ENCODE assay signal across 8 cellular contexts in genomic region chr11:102346748-102347525, GRCh38. TPM values are rescaled to one million over a fixed set of nuclear protein-coding genes. Genes with fewer than 3 reads are reported as not detected.
DNase-seq lines count a peak whose midpoint lies in the region; ATAC-seq and TF ChIP-seq lines count a peak whose summit lies in the region.

TSS of gene BIRC2 (plus strand) at chr11:102347214. CDS start at chr11:102349855, 2,641 bp downstream.

- H3K4me1 Mint-ChIP-seq in WTC11: peaks cover 17% of the 10 kb centered on the region

- CTCF ChIA-PET in AG04450 (lab: Charles Lee): interaction anchor here (0.6 to 3.0 kb wide), 2 partner anchors 12 to 44 kb away, joined by 4 to 9 read pairs; no protein-coding TSS in a partner anchor
- CTCF ChIA-PET in WTC11 (lab: Charles Lee): interaction anchor here (0.9 kb wide), 1 partner anchor 172 kb away, joined by 5 read pairs; no protein-coding TSS in a partner anchor

- POLR2A ChIA-PET in AG04450 (lab: Yijun Ruan, JAX) (interaction anchor here (0.6 kb wide), 1 partner anchor 62 kb away, joined by 3 read pairs; no protein-coding TSS in a partner anchor), WTC11 (lab: Charles Lee) (no interaction called here)

- DNase-seq in AG04450 (ENCODE audit: low read depth, low spot score) (peak; percentile 74), NCI-H2227 treated with DMSO at 0.1 percent for 48 hours (lab: John Stamatoyannopoulos, UW) (peak; percentile 62), WTC11 (ENCODE audit: low spot score) (peak; percentile 96), cardiac fibroblast (ENCODE audit: low read depth in 2 of 2) (peak; percentile 91 to 94), inferior parietal cortex (ENCODE audit: extremely low spot score) (peak; percentile 93)
- DNase-seq in stimulated activated CD4-positive, alpha-beta T cell treated with anti-CD3 and anti-CD28 coated beads, Interleukin-12 subunit alpha, Interleukin-12 subunit beta, amount 100 ng/mL, for 4 hours: peak; percentile 96

- H3K27me3 Mint-ChIP-seq in WTC11 (ENCODE audit: low read depth): no peaks in the 10 kb centered on the region

- peak within 1 kb of the TSS; percentile 99 for H3K27ac ChIP-seq in AG04450 (ENCODE audit: low read depth, low read length)

- H3K4me3 Mint-ChIP-seq in WTC11: peak within 1 kb of the TSS; percentile 97

- H3K27me3 ChIP-seq in AG04450 (ENCODE audit: control insufficient read depth, insufficient read depth, low read length): no peaks in the 10 kb centered on the region

- TF ChIP-seq CTCF in AG04450 (IDR thresholded peaks at IDR 0.05; ENCODE audit: low read depth, low read length): peak; percentile 69
- TF ChIP-seq CTCF in WTC11 (IDR thresholded peaks at IDR 0.05): no peak
- TF ChIP-seq CTCF in cardiac fibroblast (IDR thresholded peaks at IDR 0.05; ENCODE audit: low read depth, low read length): peak; percentile 53

- H3K4me3 ChIP-seq in AG04450 (ENCODE audit: low read depth, low read length): peak within 1 kb of the TSS; percentile 90
- H3K4me3 ChIP-seq in cardiac fibroblast (replicated peaks in 1 of 2; ENCODE audit: low read depth in 2 of 2, low read length in 2 of 2): peak within 1 kb of the TSS; percentile 80 to 82

- peak within 1 kb of the TSS; percentile 96 for H3K27ac Mint-ChIP-seq in WTC11

- no peaks in the 10 kb centered on the region for H3K9me3 ChIP-seq in AG04450 (ENCODE audit: control insufficient read depth, insufficient read depth, low read length)

- peaks cover 5% of the 10 kb centered on the region; the same call in 1 of the 2 replicates for H3K36me3 Mint-ChIP-seq in WTC11

- no peaks in the 10 kb centered on the region for H3K9me3 Mint-ChIP-seq in WTC11

- ATAC-seq in GM18868 (IDR thresholded peaks at IDR 0.05; ENCODE audit: unreplicated experiment) (peak; percentile 80), HG03108 (IDR thresholded peaks at IDR 0.05; ENCODE audit: unreplicated experiment) (peak; percentile 85), WTC11 (peak; percentile 95)

TF ChIP-seq in WTC11, 78 proteins besides CTCF, POLR2A, EP300 and RAD21 (continues in another document):
- no peak for TF ChIP-seq GRHL2 (CRISPR knock-in tag; IDR thresholded peaks at IDR 0.05; ENCODE audit: insufficient replicate concordance, severe bottlenecking)
- TF ChIP-seq FOXJ3 (CRISPR knock-in tag; IDR thresholded peaks at IDR 0.05; ENCODE audit: borderline replicate concordance): no peak
- TF ChIP-seq NR2C2 (CRISPR knock-in tag; IDR thresholded peaks at IDR 0.05): no peak
- no peak for TF ChIP-seq GTF2I (CRISPR knock-in tag; conservative IDR thresholded peaks at IDR 0.05)
- peak; percentile 93 for TF ChIP-seq MYBL2 (CRISPR knock-in tag; IDR thresholded peaks at IDR 0.05)
- TF ChIP-seq, protein P1, sequence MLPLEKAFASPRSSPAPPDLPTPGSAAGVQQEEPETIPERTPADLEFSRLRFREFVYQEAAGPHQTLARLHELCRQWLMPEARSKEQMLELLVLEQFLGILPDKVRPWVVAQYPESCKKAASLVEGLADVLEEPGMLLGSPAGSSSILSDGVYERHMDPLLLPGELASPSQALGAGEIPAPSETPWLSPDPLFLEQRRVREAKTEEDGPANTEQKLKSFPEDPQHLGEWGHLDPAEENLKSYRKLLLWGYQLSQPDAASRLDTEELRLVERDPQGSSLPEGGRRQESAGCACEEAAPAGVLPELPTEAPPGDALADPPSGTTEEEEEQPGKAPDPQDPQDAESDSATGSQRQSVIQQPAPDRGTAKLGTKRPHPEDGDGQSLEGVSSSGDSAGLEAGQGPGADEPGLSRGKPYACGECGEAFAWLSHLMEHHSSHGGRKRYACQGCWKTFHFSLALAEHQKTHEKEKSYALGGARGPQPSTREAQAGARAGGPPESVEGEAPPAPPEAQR (CRISPR knock-in tag; IDR thresholded peaks at IDR 0.05): no peak
- peak; percentile 97 for TF ChIP-seq ZBTB21 (CRISPR knock-in tag; IDR thresholded peaks at IDR 0.05; ENCODE audit: borderline replicate concordance)
- no peak for TF ChIP-seq SMAD3 (CRISPR knock-in tag; IDR thresholded peaks at IDR 0.05; ENCODE audit: borderline replicate concordance)
- no peak for TF ChIP-seq MXD4 (CRISPR knock-in tag; IDR thresholded peaks at IDR 0.05; ENCODE audit: borderline replicate concordance)
- no peak for TF ChIP-seq CBFB (CRISPR knock-in tag; IDR thresholded peaks at IDR 0.05; ENCODE audit: low read depth)
- TF ChIP-seq ZNF396 (CRISPR knock-in tag; IDR thresholded peaks at IDR 0.05; ENCODE audit: borderline replicate concordance): no peak
- TF ChIP-seq JAZF1 (CRISPR knock-in tag; IDR thresholded peaks at IDR 0.05): no peak
- TF ChIP-seq ESRRA (CRISPR knock-in tag; IDR thresholded peaks at IDR 0.05; ENCODE audit: borderline replicate concordance): 0 out of 2 replicates have a peak, but pooled peaks have one; percentile 27
- no peak for TF ChIP-seq NR1H2 (CRISPR knock-in tag; IDR thresholded peaks at IDR 0.05)
- TF ChIP-seq, protein P2, sequence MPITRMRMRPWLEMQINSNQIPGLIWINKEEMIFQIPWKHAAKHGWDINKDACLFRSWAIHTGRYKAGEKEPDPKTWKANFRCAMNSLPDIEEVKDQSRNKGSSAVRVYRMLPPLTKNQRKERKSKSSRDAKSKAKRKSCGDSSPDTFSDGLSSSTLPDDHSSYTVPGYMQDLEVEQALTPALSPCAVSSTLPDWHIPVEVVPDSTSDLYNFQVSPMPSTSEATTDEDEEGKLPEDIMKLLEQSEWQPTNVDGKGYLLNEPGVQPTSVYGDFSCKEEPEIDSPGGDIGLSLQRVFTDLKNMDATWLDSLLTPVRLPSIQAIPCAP (CRISPR knock-in tag; IDR thresholded peaks at IDR 0.05): no peak
- TF ChIP-seq, protein P3, sequence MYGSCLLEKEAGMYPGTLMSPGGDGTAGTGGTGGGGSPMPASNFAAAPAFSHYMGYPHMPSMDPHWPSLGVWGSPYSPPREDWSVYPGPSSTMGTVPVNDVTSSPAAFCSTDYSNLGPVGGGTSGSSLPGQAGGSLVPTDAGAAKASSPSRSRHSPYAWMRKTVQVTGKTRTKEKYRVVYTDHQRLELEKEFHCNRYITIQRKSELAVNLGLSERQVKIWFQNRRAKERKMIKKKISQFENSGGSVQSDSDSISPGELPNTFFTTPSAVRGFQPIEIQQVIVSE (CRISPR knock-in tag; IDR thresholded peaks at IDR 0.05; ENCODE audit: borderline replicate concordance): no peak
- TF ChIP-seq, protein P4, sequence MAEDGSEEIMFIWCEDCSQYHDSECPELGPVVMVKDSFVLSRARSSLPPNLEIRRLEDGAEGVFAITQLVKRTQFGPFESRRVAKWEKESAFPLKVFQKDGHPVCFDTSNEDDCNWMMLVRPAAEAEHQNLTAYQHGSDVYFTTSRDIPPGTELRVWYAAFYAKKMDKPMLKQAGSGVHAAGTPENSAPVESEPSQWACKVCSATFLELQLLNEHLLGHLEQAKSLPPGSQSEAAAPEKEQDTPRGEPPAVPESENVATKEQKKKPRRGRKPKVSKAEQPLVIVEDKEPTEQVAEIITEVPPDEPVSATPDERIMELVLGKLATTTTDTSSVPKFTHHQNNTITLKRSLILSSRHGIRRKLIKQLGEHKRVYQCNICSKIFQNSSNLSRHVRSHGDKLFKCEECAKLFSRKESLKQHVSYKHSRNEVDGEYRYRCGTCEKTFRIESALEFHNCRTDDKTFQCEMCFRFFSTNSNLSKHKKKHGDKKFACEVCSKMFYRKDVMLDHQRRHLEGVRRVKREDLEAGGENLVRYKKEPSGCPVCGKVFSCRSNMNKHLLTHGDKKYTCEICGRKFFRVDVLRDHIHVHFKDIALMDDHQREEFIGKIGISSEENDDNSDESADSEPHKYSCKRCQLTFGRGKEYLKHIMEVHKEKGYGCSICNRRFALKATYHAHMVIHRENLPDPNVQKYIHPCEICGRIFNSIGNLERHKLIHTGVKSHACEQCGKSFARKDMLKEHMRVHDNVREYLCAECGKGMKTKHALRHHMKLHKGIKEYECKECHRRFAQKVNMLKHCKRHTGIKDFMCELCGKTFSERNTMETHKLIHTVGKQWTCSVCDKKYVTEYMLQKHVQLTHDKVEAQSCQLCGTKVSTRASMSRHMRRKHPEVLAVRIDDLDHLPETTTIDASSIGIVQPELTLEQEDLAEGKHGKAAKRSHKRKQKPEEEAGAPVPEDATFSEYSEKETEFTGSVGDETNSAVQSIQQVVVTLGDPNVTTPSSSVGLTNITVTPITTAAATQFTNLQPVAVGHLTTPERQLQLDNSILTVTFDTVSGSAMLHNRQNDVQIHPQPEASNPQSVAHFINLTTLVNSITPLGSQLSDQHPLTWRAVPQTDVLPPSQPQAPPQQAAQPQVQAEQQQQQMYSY (CRISPR knock-in tag; IDR thresholded peaks at IDR 0.05): no peak
- peak; percentile 91 for TF ChIP-seq ETV6 (CRISPR knock-in tag; IDR thresholded peaks at IDR 0.05)
- TF ChIP-seq HMGXB4 (CRISPR knock-in tag; IDR thresholded peaks at IDR 0.05): peak; percentile 99
- peak; percentile 80 for TF ChIP-seq GABPB1 (CRISPR knock-in tag; IDR thresholded peaks at IDR 0.05)
- TF ChIP-seq NFYB (CRISPR knock-in tag; conservative IDR thresholded peaks at IDR 0.05; ENCODE audit: low read depth): 0 out of 2 replicates have a peak, but pooled peaks have one; percentile 17
- no peak for TF ChIP-seq HMGA2 (CRISPR knock-in tag; IDR thresholded peaks at IDR 0.05)
- TF ChIP-seq USF2 (CRISPR knock-in tag; IDR thresholded peaks at IDR 0.05): peak; percentile 75

RNA-seq across cellular contexts. Expression of gene BIRC2, which starts in this region (rescaled TPM):
- 53.2 and 64.3 TPM in 2 replicates for polyA plus RNA-seq in AG04450 (2011; rRNA removed)
- polyA minus RNA-seq in AG04450 (2011; rRNA and poly(A)+ RNA removed): 30.7 and 59.6 TPM in 2 replicates
- 22.3 to 24.3 TPM (median 23.3 TPM) in 3 replicates for total RNA-seq in WTC11 (2021)

Comparison
In these comparisons a context has a peak if more than half of its experiments do, and no peak if none do; other contexts are left out.
1. Peak in every context shown above with its lines: DNase-seq, ATAC-seq, H3K4me3 ChIP-seq and H3K27ac ChIP-seq.